8 cellular contexts compared by ENCODE assay signal in genomic region chr10:25113231-25114035, GRCh38.
DNase-seq lines count a peak whose midpoint lies in the region; ATAC-seq and TF ChIP-seq lines count a peak whose summit lies in the region.

No MANE protein-coding gene starts in this region.

- no peak overlapping the region for H3K4me3 Mint-ChIP-seq in activated naive CD8-positive, alpha-beta T cell treated with anti-CD3 and anti-CD28 coated beads, Interleukin-2, amount 10 ng/mL, durations not matched to agents 7 days and 5 days

- ATAC-seq in activated naive CD8-positive, alpha-beta T cell treated with anti-CD3 and anti-CD28 coated beads, Interleukin-2, amount 10 ng/mL, durations not matched to agents 7 days and 5 days (ENCODE audit: low read depth), result peak; percentile 56
- ATAC-seq in heart left ventricle, result peak; percentile 67 to 91 (median 88)

- H3K27ac ChIP-seq in Karpas-422 (ENCODE audit: low read length) (no peak overlapping the region), OCI-LY1 (ENCODE audit: low read depth, low read length, poor library complexity, severe bottlenecking) (no peak overlapping the region), heart left ventricle (no peak overlapping the region)

- no peak overlapping the region for H3K4me2 ChIP-seq in Karpas-422 (ENCODE audit: low read depth, low read length, poor library complexity, severe bottlenecking)
- no peak overlapping the region for H3K4me2 ChIP-seq in OCI-LY1 (ENCODE audit: low read length)

- no peaks in the 10 kb centered on the region for H4K20me1 ChIP-seq in Karpas-422 (ENCODE audit: insufficient read depth, low read depth, low read length)
- H4K20me1 ChIP-seq in OCI-LY1 (ENCODE audit: insufficient read depth, low read length), result no peaks in the 10 kb centered on the region

- H3K9me3 Mint-ChIP-seq in activated naive CD8-positive, alpha-beta T cell treated with anti-CD3 and anti-CD28 coated beads, Interleukin-2, amount 10 ng/mL, durations not matched to agents 7 days and 5 days, result no peaks in the 10 kb centered on the region

- H3K36me3 Mint-ChIP-seq in activated naive CD8-positive, alpha-beta T cell treated with anti-CD3 and anti-CD28 coated beads, Interleukin-2, amount 10 ng/mL, durations not matched to agents 7 days and 5 days, result no peaks in the 10 kb centered on the region

- H3K9ac ChIP-seq in Karpas-422 (ENCODE audit: low read length) (no peak overlapping the region), OCI-LY1 (ENCODE audit: low read length) (no peak overlapping the region)

- peaks cover 2% of the 10 kb centered on the region for H3K27me3 Mint-ChIP-seq in activated naive CD8-positive, alpha-beta T cell treated with anti-CD3 and anti-CD28 coated beads, Interleukin-2, amount 10 ng/mL, durations not matched to agents 7 days and 5 days

- H2AFZ ChIP-seq in Karpas-422 (ENCODE audit: low read length), result peak overlapping the region; percentile 21; the same call in 1 of the 2 replicates
- no peak overlapping the region for H2AFZ ChIP-seq in OCI-LY1 (ENCODE audit: low read length)

- TF ChIP-seq CTCF in GM12864 (IDR thresholded peaks at IDR 0.05; ENCODE audit: low read depth, low read length, missing control alignments) (peak; percentile 81), OCI-LY1 (IDR thresholded peaks at IDR 0.05; ENCODE audit: low read length) (peak; percentile 73), heart left ventricle (IDR thresholded peaks at IDR 0.05) (peak; percentile 58 to 82 (median 68))

- H3K4me1 ChIP-seq in Karpas-422 (ENCODE audit: low read length) (no peaks in the 10 kb centered on the region), OCI-LY1 (ENCODE audit: insufficient read depth, low read length, severe bottlenecking) (no peaks in the 10 kb centered on the region), heart left ventricle (peaks cover 0 to 6% (median 0%) of the 10 kb centered on the region in 12 donors)

- H3K27ac Mint-ChIP-seq in activated naive CD8-positive, alpha-beta T cell treated with anti-CD3 and anti-CD28 coated beads, Interleukin-2, amount 10 ng/mL, durations not matched to agents 7 days and 5 days, result no peak overlapping the region

- POLR2A ChIA-PET in activated naive CD8-positive, alpha-beta T cell treated with anti-CD3 and anti-CD28 coated beads, Interleukin-2, amount 10 ng/mL, durations not matched to agents 7 days and 5 days (lab: Charles Lee), result no interaction called here

- H3F3A ChIP-seq in OCI-LY1 (ENCODE audit: insufficient read depth, low read length), result no peaks in the 10 kb centered on the region

- H3K4me1 Mint-ChIP-seq in activated naive CD8-positive, alpha-beta T cell treated with anti-CD3 and anti-CD28 coated beads, Interleukin-2, amount 10 ng/mL, durations not matched to agents 7 days and 5 days, result no peaks in the 10 kb centered on the region

- TF ChIP-seq POLR2A in heart left ventricle (IDR thresholded peaks at IDR 0.05), result no peak

- H3K9me2 ChIP-seq in Karpas-422 (replicated peaks; ENCODE audit: insufficient read depth, low read length), result no peaks in the 10 kb centered on the region
- H3K9me2 ChIP-seq in OCI-LY1 (ENCODE audit: low read depth, low read length), result no peaks in the 10 kb centered on the region

- no peaks in the 10 kb centered on the region for H3K36me3 ChIP-seq in Karpas-422 (ENCODE audit: insufficient read depth, low read length)
- no peaks in the 10 kb centered on the region for H3K36me3 ChIP-seq in OCI-LY1 (ENCODE audit: insufficient read depth, low read length)
- H3K36me3 ChIP-seq in heart left ventricle, result no peaks in the 10 kb centered on the region

- intact Hi-C loops in heart left ventricle (cut with DNase I) (loop anchor here (1.0 to 10.0 kb wide), 9 partner anchors 111 to 599 kb away; no protein-coding TSS in a partner anchor), posterior cingulate gyrus (cut with DNase I) (loop anchor here (1.0 to 5.0 kb wide), 3 partner anchors 59 to 569 kb away; no protein-coding TSS in a partner anchor)

- no peaks in the 10 kb centered on the region for H3K27me3 ChIP-seq in Karpas-422 (ENCODE audit: low read length)
- no peaks in the 10 kb centered on the region for H3K27me3 ChIP-seq in OCI-LY1 (ENCODE audit: insufficient read depth, low read length)
- peaks cover 0 to 16% (median 0%) of the 10 kb centered on the region in 9 donors for H3K27me3 ChIP-seq in heart left ventricle

- H3K79me2 ChIP-seq in Karpas-422 (ENCODE audit: low read length) (no peaks in the 10 kb centered on the region), OCI-LY1 (ENCODE audit: insufficient read depth, low read length) (no peaks in the 10 kb centered on the region)

- H3K4me3 ChIP-seq in GM12864 (ENCODE audit: low read depth, low read length) (no peak overlapping the region), Karpas-422 (ENCODE audit: low read length) (no peak overlapping the region), OCI-LY1 (ENCODE audit: low read depth, low read length, poor library complexity, severe bottlenecking) (no peak overlapping the region), heart left ventricle (no peak overlapping the region)

- H3K9me3 ChIP-seq in Karpas-422 (ENCODE audit: low read length) (no peaks in the 10 kb centered on the region), OCI-LY1 (ENCODE audit: low read length) (no peaks in the 10 kb centered on the region), heart left ventricle (no peaks in the 10 kb centered on the region)

- WGBS in heart left ventricle, 4 donors, result 21 to 31% (median 25%) methylated on average over 11 to 13 of the region's 13 CpGs

- DNase-seq in GM12864 (ENCODE audit: low read depth) (peak; percentile 19), GOT3 (lab: John Stamatoyannopoulos, UW) (peak; percentile 9), Karpas-422 (peak; percentile 84), heart left ventricle (peak; percentile 70 to 80 (median 74)), posterior cingulate gyrus (peak; percentile 63 to 95 (median 82))
- DNase-seq in activated naive CD8-positive, alpha-beta T cell treated with anti-CD3 and anti-CD28 coated beads, Interleukin-2, amount 10 ng/mL, durations not matched to agents 7 days and 5 days, result peak; percentile 35
- DNase-seq in effector CD4-positive, alpha-beta T cell, result no peak
